18 cellular contexts compared by ENCODE assay signal in the genomic region with DNA sequence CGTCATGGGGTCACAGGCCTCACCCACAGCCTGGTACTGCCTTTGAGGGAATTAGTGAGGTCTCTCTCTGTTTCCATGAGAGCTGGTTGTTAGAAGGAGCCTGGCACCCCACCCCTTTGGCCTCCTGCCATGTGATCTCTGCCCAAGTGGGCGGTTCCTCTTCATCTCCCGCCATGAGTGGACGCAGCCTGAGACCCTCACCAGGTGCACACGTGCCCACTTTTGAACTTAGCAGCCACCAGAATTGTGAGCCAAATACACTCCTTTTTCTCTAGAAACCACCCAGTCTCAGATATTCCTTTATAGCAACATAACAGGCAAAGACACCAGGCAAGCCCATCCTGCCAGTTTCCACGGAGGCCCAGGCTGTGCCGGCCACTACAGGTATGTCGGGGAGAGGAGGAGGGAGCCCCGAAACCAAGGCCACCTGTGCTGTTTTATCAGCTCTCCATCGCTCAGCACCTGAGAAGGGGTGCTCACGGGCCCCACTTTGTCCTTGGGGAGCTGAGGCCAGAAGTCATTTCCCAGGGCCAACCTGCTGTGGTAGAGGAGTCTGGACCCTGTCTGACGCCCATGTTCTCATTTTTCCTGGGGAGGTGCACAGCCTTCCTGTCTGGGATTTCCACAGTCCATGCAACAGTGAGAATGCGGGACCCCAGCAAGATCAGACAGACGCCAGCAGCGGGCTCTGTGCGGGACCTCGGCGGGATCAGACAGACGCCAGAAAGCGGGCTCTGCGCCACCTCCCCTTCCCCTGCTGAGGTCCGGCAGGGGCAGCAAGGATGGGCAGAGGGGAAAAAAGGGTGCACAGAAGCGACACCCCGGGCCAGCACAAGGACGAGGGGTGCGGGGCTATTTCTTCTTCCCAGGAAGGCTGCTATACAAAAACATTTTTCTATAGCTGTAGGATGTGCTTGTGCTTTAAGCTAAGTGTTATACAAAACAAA.
DNase-seq lines count a peak whose midpoint lies in the region; ATAC-seq and TF ChIP-seq lines count a peak whose summit lies in the region.
"Had no signal": no experiment of that assay in that cellular context is flagged by ENCODE, and none has a peak within 500 bp of the region (broad histone marks: within the 10 kb centered on the region; RNA-seq: fewer than 3 reads in every experiment).

No MANE protein-coding gene starts in this region.

- CTCF ChIA-PET in CD4-positive, alpha-beta T cell (lab: Charles Lee), result no interaction called here

- H3K9me3 ChIP-seq in CD4-positive, alpha-beta T cell (ENCODE audit: control insufficient read depth, low read length), result no peaks in the 10 kb centered on the region
- no peaks in the 10 kb centered on the region for H3K9me3 ChIP-seq in esophagus squamous epithelium
- H3K9me3 ChIP-seq: tibial artery had no signal

- H3K4me3 Mint-ChIP-seq in CD14-positive monocyte (no peak overlapping the region), memory B cell (no peak overlapping the region)
- H3K4me3 Mint-ChIP-seq in CD4-positive, alpha-beta T cell, result peak overlapping the region; percentile 54
- no peak overlapping the region for H3K4me3 Mint-ChIP-seq in activated T-helper 2 cell treated with anti-CD3 and anti-CD28 coated beads, Interferon-gamma antibody, Interleukin-2, Interleukin-4, amounts not matched to agents 10 μg/mL and 5 μg/mL and 100 μg/mL, durations not matched to agents 14 hours and 24 hours and 36 hours (ENCODE audit: low read depth)
- H3K4me3 Mint-ChIP-seq: nephron progenitor cell had no signal

- no peak for ATAC-seq in CD4-positive, alpha-beta T cell (ENCODE audit: poor library complexity)
- no peak for ATAC-seq in memory B cell (ENCODE audit: low read depth)
- ATAC-seq: left cardiac atrium had no signal

- H3K36me3 Mint-ChIP-seq in CD14-positive monocyte, result peaks cover 47 to 58% of the 10 kb centered on the region in 2 donors
- peaks cover 79% of the 10 kb centered on the region for H3K36me3 Mint-ChIP-seq in CD4-positive, alpha-beta T cell (ENCODE audit: low read depth)
- peaks cover 37% of the 10 kb centered on the region for H3K36me3 Mint-ChIP-seq in activated T-helper 2 cell treated with anti-CD3 and anti-CD28 coated beads, Interferon-gamma antibody, Interleukin-2, Interleukin-4, amounts not matched to agents 10 μg/mL and 5 μg/mL and 100 μg/mL, durations not matched to agents 14 hours and 24 hours and 36 hours (ENCODE audit: low read depth)
- peaks cover 12% of the 10 kb centered on the region for H3K36me3 Mint-ChIP-seq in memory B cell

- H3K27me3 Mint-ChIP-seq in CD14-positive monocyte (ENCODE audit: low read depth in 3 of 3), result no peaks in the 10 kb centered on the region
- H3K27me3 Mint-ChIP-seq in CD4-positive, alpha-beta T cell, result no peaks in the 10 kb centered on the region
- no peaks in the 10 kb centered on the region for H3K27me3 Mint-ChIP-seq in activated T-helper 2 cell treated with anti-CD3 and anti-CD28 coated beads, Interferon-gamma antibody, Interleukin-2, Interleukin-4, amounts not matched to agents 10 μg/mL and 5 μg/mL and 100 μg/mL, durations not matched to agents 14 hours and 24 hours and 36 hours (ENCODE audit: low read depth)
- no peaks in the 10 kb centered on the region for H3K27me3 Mint-ChIP-seq in memory B cell

- DNase-seq in CD14-positive monocyte (ENCODE audit: low spot score) (peak; percentile 36), memory B cell (ENCODE audit: low spot score in 2 of 2) (no peak), esophagus squamous epithelium (lab: John Stamatoyannopoulos, UW) (no peak), cortex of kidney (lab: John Stamatoyannopoulos, UW) (no peak), ecto neural progenitor cell (ENCODE audit: low spot score) (no peak)
- DNase-seq in CD4-positive, alpha-beta T cell, result no peak
- no peak for DNase-seq in activated T-helper 2 cell treated with anti-CD3 and anti-CD28 coated beads, Interferon-gamma antibody, Interleukin-2, Interleukin-4, amounts not matched to agents 10 μg/mL and 5 μg/mL and 100 μg/mL, durations not matched to agents 14 hours and 24 hours and 36 hours (ENCODE audit: low spot score)
- DNase-seq: activated CD8-positive, alpha-beta memory T cell treated with anti-CD3 and anti-CD28 coated beads, Interleukin-2, amount 50 U/mL, for 4 hours; cerebellar nuclear complex; COR-L47; effector CD8-positive, alpha-beta T cell; left cardiac atrium; NCI-H1930; NCI-H446 treated with DMSO at 0.1 percent for 48 hours; nephron progenitor cell; RPMI8226; stimulated activated naive CD4-positive, alpha-beta T cell treated with Interleukin-2 at 50 U/mL for 16 hours; tibial artery had no signal

- POLR2A ChIA-PET in CD4-positive, alpha-beta T cell (lab: Charles Lee), result interaction anchor here (1.4 kb wide), 1 partner anchor 49 kb away, joined by 6 read pairs; no protein-coding TSS in a partner anchor

- no peak overlapping the region for H3K27ac ChIP-seq in CD4-positive, alpha-beta T cell (ENCODE audit: low read depth, low read length)
- no peak overlapping the region for H3K27ac ChIP-seq in esophagus squamous epithelium
- H3K27ac ChIP-seq: tibial artery had no signal

- intact Hi-C loops in CD14-positive monocyte (cut with micrococcal nuclease) (no loop called here), esophagus squamous epithelium (cut with DNase I) (no loop called here)
- intact Hi-C loops in CD4-positive, alpha-beta T cell (cut with DNase I, micrococcal nuclease), result loop anchor here (5.0 to 10.0 kb wide), 2 partner anchors 37 to 314 kb away; no protein-coding TSS in a partner anchor
- intact Hi-C loops in activated T-helper 2 cell treated with anti-CD3 and anti-CD28 coated beads, Interferon-gamma antibody, Interleukin-2, Interleukin-4, amounts not matched to agents 10 μg/mL and 5 μg/mL and 100 μg/mL, durations not matched to agents 14 hours and 24 hours and 36 hours (cut with micrococcal nuclease), result no loop called here

- H3K36me3 ChIP-seq in esophagus squamous epithelium, result peaks cover 0 to 23% (median 0%) of the 10 kb centered on the region in 3 donors

- no peak overlapping the region for H3K4me3 ChIP-seq in esophagus squamous epithelium
- H3K4me3 ChIP-seq: tibial artery had no signal

- H3K4me1 Mint-ChIP-seq in CD14-positive monocyte, result peaks cover 8% of the 10 kb centered on the region
- H3K4me1 Mint-ChIP-seq in CD4-positive, alpha-beta T cell (ENCODE audit: low read depth), result peaks cover 45% of the 10 kb centered on the region
- peaks cover 8% of the 10 kb centered on the region for H3K4me1 Mint-ChIP-seq in activated T-helper 2 cell treated with anti-CD3 and anti-CD28 coated beads, Interferon-gamma antibody, Interleukin-2, Interleukin-4, amounts not matched to agents 10 μg/mL and 5 μg/mL and 100 μg/mL, durations not matched to agents 14 hours and 24 hours and 36 hours (ENCODE audit: low read depth)
- H3K4me1 Mint-ChIP-seq in memory B cell, result no peaks in the 10 kb centered on the region

- H3K27ac Mint-ChIP-seq in CD14-positive monocyte, result peak overlapping the region in 2 of 7 donors; percentile 58 to 62
- H3K27ac Mint-ChIP-seq in CD4-positive, alpha-beta T cell, result peak overlapping the region; percentile 70
- H3K27ac Mint-ChIP-seq in activated T-helper 2 cell treated with anti-CD3 and anti-CD28 coated beads, Interferon-gamma antibody, Interleukin-2, Interleukin-4, amounts not matched to agents 10 μg/mL and 5 μg/mL and 100 μg/mL, durations not matched to agents 14 hours and 24 hours and 36 hours, result peak overlapping the region; percentile 40
- H3K27ac Mint-ChIP-seq in memory B cell, result peak overlapping the region; percentile 74
- H3K27ac Mint-ChIP-seq: nephron progenitor cell had no signal

- TF ChIP-seq POLR2A in esophagus squamous epithelium (IDR thresholded peaks at IDR 0.05), result no peak

- no peak for TF ChIP-seq CTCF in CD14-positive monocyte (IDR thresholded peaks at IDR 0.05)
- TF ChIP-seq CTCF in CD4-positive, alpha-beta T cell (IDR thresholded peaks at IDR 0.05), result no peak
- no peak for TF ChIP-seq CTCF in esophagus squamous epithelium (IDR thresholded peaks at IDR 0.05)

- H3K9me3 Mint-ChIP-seq in CD14-positive monocyte, result peaks cover 2 to 13% (median 5%) of the 10 kb centered on the region in 7 donors
- H3K9me3 Mint-ChIP-seq in CD4-positive, alpha-beta T cell, result no peaks in the 10 kb centered on the region
- H3K9me3 Mint-ChIP-seq in activated T-helper 2 cell treated with anti-CD3 and anti-CD28 coated beads, Interferon-gamma antibody, Interleukin-2, Interleukin-4, amounts not matched to agents 10 μg/mL and 5 μg/mL and 100 μg/mL, durations not matched to agents 14 hours and 24 hours and 36 hours, result peaks cover 5% of the 10 kb centered on the region
- no peaks in the 10 kb centered on the region for H3K9me3 Mint-ChIP-seq in memory B cell
- H3K9me3 Mint-ChIP-seq: nephron progenitor cell had no signal

- peaks cover 11 to 26% (median 13%) of the 10 kb centered on the region in 3 donors for H3K4me1 ChIP-seq in esophagus squamous epithelium
- H3K4me1 ChIP-seq: tibial artery had no signal

- WGBS in esophagus squamous epithelium, 2 donors, result 90 to 93% methylated on average over 7 to 20 of the region's 26 CpGs

- H3K27me3 ChIP-seq in CD4-positive, alpha-beta T cell (ENCODE audit: control insufficient read depth, insufficient read depth, low read length), result no peaks in the 10 kb centered on the region
- H3K27me3 ChIP-seq in esophagus squamous epithelium, result no peaks in the 10 kb centered on the region
- H3K27me3 ChIP-seq: tibial artery had no signal

Comparison
In these comparisons a context has a peak if more than half of its experiments do, and no peak if none do; other contexts are left out.
1. intact Hi-C loops: an anchor here in CD4-positive, alpha-beta T cell (5.0 to 10.0 kb wide); none called in CD14-positive monocyte, activated T-helper 2 cell treated with anti-CD3 and anti-CD28 coated beads, Interferon-gamma antibody, Interleukin-2, Interleukin-4, amounts not matched to agents 10 μg/mL and 5 μg/mL and 100 μg/mL, durations not matched to agents 14 hours and 24 hours and 36 hours and esophagus squamous epithelium.